In genomic region chrX:112839856-112840255, GRCh38 we compare ENCODE assay signal across 8 cellular contexts. TPM values are rescaled to one million over a fixed set of nuclear protein-coding genes. Genes with fewer than 3 reads are reported as not detected.
A peak's percentile ranks its signal among the peaks of the same experiment; 100 is the strongest.
DNase-seq lines count a peak whose midpoint lies in the region; ATAC-seq and TF ChIP-seq lines count a peak whose summit lies in the region.

No MANE protein-coding gene starts in this region.

- no peak for ATAC-seq in stimulated activated naive CD8-positive, alpha-beta T cell treated with anti-CD3 and anti-CD28 coated beads, Interleukin-15, Interleukin-2, amounts not matched to agents 100 U/mL and 50 U/mL, for 24 hours
- ATAC-seq in naive B cell (ENCODE audit: low read depth in 2 of 2): no peak

- H3K27me3 ChIP-seq in dorsolateral prefrontal cortex: peaks cover 0 to 94% (median 34%) of the 10 kb centered on the region in 45 donors

- H3K27ac ChIP-seq in dorsolateral prefrontal cortex: peak overlapping the region in 40 of 59 donors; percentile 39 to 93 (median 88)

- H3K27ac Mint-ChIP-seq in stimulated activated naive CD8-positive, alpha-beta T cell treated with anti-CD3 and anti-CD28 coated beads, Interleukin-15, Interleukin-2, amounts not matched to agents 100 ng/mL and 50 ng/mL, for 24 hours: no peak overlapping the region
- H3K27ac Mint-ChIP-seq in naive B cell: peak overlapping the region in 5 of 6 donors; percentile 71 to 97 (median 75)

- H3K27me3 Mint-ChIP-seq in stimulated activated naive CD8-positive, alpha-beta T cell treated with anti-CD3 and anti-CD28 coated beads, Interleukin-15, Interleukin-2, amounts not matched to agents 100 ng/mL and 50 ng/mL, for 24 hours: no peaks in the 10 kb centered on the region
- peaks cover 0 to 26% (median 0%) of the 10 kb centered on the region in 3 donors for H3K27me3 Mint-ChIP-seq in naive B cell

- peak overlapping the region; percentile 85 for H3K4me3 Mint-ChIP-seq in stimulated activated naive CD8-positive, alpha-beta T cell treated with anti-CD3 and anti-CD28 coated beads, Interleukin-15, Interleukin-2, amounts not matched to agents 100 ng/mL and 50 ng/mL, for 24 hours
- peak overlapping the region; percentile 90 to 98 (median 94) for H3K4me3 Mint-ChIP-seq in naive B cell

- intact Hi-C loops in dorsolateral prefrontal cortex (cut with DNase I): no loop called here

- no peaks in the 10 kb centered on the region for H3K36me3 Mint-ChIP-seq in stimulated activated naive CD8-positive, alpha-beta T cell treated with anti-CD3 and anti-CD28 coated beads, Interleukin-15, Interleukin-2, amounts not matched to agents 100 ng/mL and 50 ng/mL, for 24 hours (ENCODE audit: low read depth)
- no peaks in the 10 kb centered on the region for H3K36me3 Mint-ChIP-seq in naive B cell

- TF ChIP-seq CTCF in dorsolateral prefrontal cortex (IDR thresholded peaks at IDR 0.05 in 54 of 56, conservative IDR thresholded peaks at IDR 0.05 in 2 of 56; ENCODE audit: low read depth in 1 of 56, partially characterized antibody in 56 of 56): no peak

- no peaks in the 10 kb centered on the region for H3K9me3 Mint-ChIP-seq in stimulated activated naive CD8-positive, alpha-beta T cell treated with anti-CD3 and anti-CD28 coated beads, Interleukin-15, Interleukin-2, amounts not matched to agents 100 ng/mL and 50 ng/mL, for 24 hours
- peaks cover 0 to 4% (median 2%) of the 10 kb centered on the region in 7 donors for H3K9me3 Mint-ChIP-seq in naive B cell

- H3K4me1 Mint-ChIP-seq in stimulated activated naive CD8-positive, alpha-beta T cell treated with anti-CD3 and anti-CD28 coated beads, Interleukin-15, Interleukin-2, amounts not matched to agents 100 ng/mL and 50 ng/mL, for 24 hours (ENCODE audit: low read depth): peaks cover 14% of the 10 kb centered on the region
- H3K4me1 Mint-ChIP-seq in naive B cell: peaks cover 9 to 15% (median 13%) of the 10 kb centered on the region in 3 donors

- H3K4me3 ChIP-seq in dorsolateral prefrontal cortex: peak overlapping the region; percentile 48 to 85 (median 70)

- DNase-seq in stimulated activated naive CD8-positive, alpha-beta T cell treated with anti-CD3 and anti-CD28 coated beads, Interleukin-15, Interleukin-2, amounts not matched to agents 100 U/mL and 50 U/mL, for 24 hours: no peak
- DNase-seq in dorsolateral prefrontal cortex (no peak), naive B cell (no peak), MV-4-11 (lab: John Stamatoyannopoulos, UW) (no peak), NCI-H446 treated with DMSO at 0.1 percent for 48 hours (lab: John Stamatoyannopoulos, UW) (no peak), kidney glomerular epithelial cell (lab: John Stamatoyannopoulos, UW) (no peak), NCI-H345 (lab: John Stamatoyannopoulos, UW) (no peak)

RNA-seq across cellular contexts. Expression of gene AMOT, which starts 0.8 kb away (rescaled TPM):
- 100 to 1,000 TPM in 12 of 120 experiments, 10 to 100 TPM in 108; 41.2 to 186 (median 76.8) TPM for total RNA-seq in dorsolateral prefrontal cortex
- polyA plus RNA-seq in naive B cell (ENCODE audit: low read depth in 6 of 6): 1 to 10 TPM; 2.4 to 4.3 (median 2.9) TPM
